29 cellular contexts compared by ENCODE assay signal in the genomic region with DNA sequence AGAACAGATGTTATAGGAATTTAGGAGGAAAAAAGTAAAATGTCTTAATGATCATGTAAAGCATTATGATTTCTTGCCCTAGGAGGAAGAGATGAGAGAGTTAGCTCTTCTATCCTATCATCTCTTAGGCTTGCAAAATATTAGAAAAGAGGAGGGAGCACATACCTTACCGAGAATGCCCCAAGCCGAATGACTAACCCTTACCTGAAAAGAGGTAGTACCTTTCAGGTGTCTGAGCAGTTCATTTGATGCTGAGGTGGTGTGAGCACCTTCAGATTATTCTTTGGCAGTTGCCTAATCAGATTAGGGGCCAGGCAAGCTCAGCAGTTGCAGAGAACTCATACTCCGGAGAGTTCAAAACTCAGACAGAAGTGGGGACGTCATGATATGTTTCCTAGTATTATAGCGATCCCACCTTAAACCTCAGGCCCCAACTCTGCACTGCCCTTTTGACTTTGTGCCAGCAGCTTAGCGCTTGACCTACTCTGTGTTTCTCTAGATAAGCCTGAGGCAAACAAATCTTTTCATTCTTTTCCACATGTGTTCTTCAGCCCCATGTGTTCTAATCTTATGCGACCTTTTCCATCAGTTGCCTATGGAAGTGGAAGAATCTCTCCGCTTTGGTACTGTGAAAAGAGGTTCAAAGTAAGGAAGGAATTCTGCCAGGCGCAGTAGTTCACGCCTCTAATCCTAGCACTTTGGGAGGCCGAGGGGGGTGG. TPM values are rescaled to one million over a fixed set of nuclear protein-coding genes. Genes with fewer than 3 reads are reported as not detected.
DNase-seq lines count a peak whose midpoint lies in the region; ATAC-seq and TF ChIP-seq lines count a peak whose summit lies in the region.
"Had no signal": no experiment of that assay in that cellular context is flagged by ENCODE, and none has a peak within 500 bp of the region (broad histone marks: within the 10 kb centered on the region; RNA-seq: fewer than 3 reads in every experiment).

No MANE protein-coding gene starts in this region.

- TF ChIP-seq CTCF in endothelial cell (IDR thresholded peaks at IDR 0.05; ENCODE audit: unreplicated experiment) = no peak
- TF ChIP-seq CTCF in omental fat pad (IDR thresholded peaks at IDR 0.05) = no peak

- CTCF ChIA-PET in activated CD8-positive, alpha-beta memory T cell treated with anti-CD3 and anti-CD28 coated beads, Interleukin-2, amount 10 ng/mL, durations not matched to agents 7 days and 5 days (lab: Charles Lee) = interaction anchor here (0.7 to 1.9 kb wide), 4 partner anchors 9 to 53 kb away, joined by 3 to 5 read pairs (median 3); no protein-coding TSS in a partner anchor

- no peak for ATAC-seq in activated CD8-positive, alpha-beta memory T cell treated with anti-CD3 and anti-CD28 coated beads, Interleukin-2, amount 10 ng/mL, durations not matched to agents 7 days and 5 days
- no peak for ATAC-seq in GM19035 (IDR thresholded peaks at IDR 0.05; ENCODE audit: unreplicated experiment)
- no peak for ATAC-seq in omental fat pad (ENCODE audit: low FRiP score)
- ATAC-seq: activated T-cell treated with anti-CD3 and anti-CD28 coated beads, Interleukin-2, amount 50 U/mL, for 72 hours; left ventricle myocardium superior; psoas muscle; T-cell; upper lobe of right lung had no signal

- H3K27ac ChIP-seq in muscle layer of colon (ENCODE audit: low read depth, low read length) = peak overlapping the region; percentile 41
- H3K27ac ChIP-seq: KMS-11, psoas muscle, SJSA1, upper lobe of right lung, VCaP had no signal

- no peaks in the 10 kb centered on the region for H3K27me3 Mint-ChIP-seq in activated CD8-positive, alpha-beta memory T cell treated with anti-CD3 and anti-CD28 coated beads, Interleukin-2, amount 10 ng/mL, durations not matched to agents 7 days and 5 days
- peaks cover 11% of the 10 kb centered on the region for H3K27me3 Mint-ChIP-seq in endothelial cell (ENCODE audit: unreplicated experiment)
- H3K27me3 Mint-ChIP-seq: activated CD4-positive, alpha-beta T cell treated with anti-CD3 and anti-CD28 coated beads, Interleukin-2, amount 10 ng/mL, durations not matched to agents 24 days and 14 days; T-cell had no signal

- intact Hi-C loops in cardiac septum (cut with DNase I) = no loop called here

- peaks cover 54% of the 10 kb centered on the region for H3K36me3 Mint-ChIP-seq in activated CD8-positive, alpha-beta memory T cell treated with anti-CD3 and anti-CD28 coated beads, Interleukin-2, amount 10 ng/mL, durations not matched to agents 7 days and 5 days
- H3K36me3 Mint-ChIP-seq in endothelial cell (ENCODE audit: low read depth, unreplicated experiment) = peaks cover 23% of the 10 kb centered on the region

- no peaks in the 10 kb centered on the region for H3K9me3 ChIP-seq in muscle layer of colon (ENCODE audit: low read length)
- H3K9me3 ChIP-seq: psoas muscle, SJSA1, upper lobe of right lung had no signal

- no peak for DNase-seq in activated CD8-positive, alpha-beta memory T cell treated with anti-CD3 and anti-CD28 coated beads, Interleukin-2, amount 10 ng/mL, durations not matched to agents 7 days and 5 days
- DNase-seq in activated CD8-positive, alpha-beta memory T cell treated with anti-CD3 and anti-CD28 coated beads, Interleukin-2, amount 50 U/mL, for 48 hours = no peak
- DNase-seq in endothelial cell (ENCODE audit: low spot score) = no peak
- no peak for DNase-seq in cortex of kidney (lab: John Stamatoyannopoulos, UW)
- no peak for DNase-seq in omental fat pad (ENCODE audit: low spot score)
- no peak for DNase-seq in cardiac septum (ENCODE audit: low spot score)
- DNase-seq: activated CD4-positive, alpha-beta T cell treated with anti-CD3 and anti-CD28 coated beads, Interleukin-2, amount 10 ng/mL, durations not matched to agents 24 days and 14 days; activated naive CD4-positive, alpha-beta T cell treated with anti-CD3 and anti-CD28 coated beads, Interleukin-2, amount 50 U/mL, for 16 hours; activated T-cell treated with anti-CD3 and anti-CD28 coated beads, Interleukin-2, amount 50 U/mL, for 72 hours; AML-193; caudate nucleus; dermis blood vessel endothelial cell; foreskin fibroblast; GF-D8; GOT3; hypothalamus; left ventricle myocardium superior; NCI-H2171; NCI-H510A treated with DMSO at 0.1 percent for 48 hours; NK-92 treated with Interleukin-12 subunit alpha and Interleukin-12 subunit beta, amount 100 ng/mL, for 24 hours; psoas muscle; stimulated activated CD8-positive, alpha-beta memory T cell treated with anti-CD3 and anti-CD28 coated beads, Interleukin-4, amount 100 ng/mL, for 48 hours; T-cell; upper lobe of right lung had no signal

- H3K4me3 ChIP-seq in muscle layer of colon (ENCODE audit: low read depth in 1 of 2, low read length in 2 of 2) = no peak overlapping the region
- H3K4me3 ChIP-seq: psoas muscle, SJSA1, upper lobe of right lung had no signal

- H3K36me3 ChIP-seq in muscle layer of colon (ENCODE audit: insufficient read depth, low read length) = peaks cover 43% of the 10 kb centered on the region

- no peak overlapping the region for H3K4me3 Mint-ChIP-seq in activated CD8-positive, alpha-beta memory T cell treated with anti-CD3 and anti-CD28 coated beads, Interleukin-2, amount 10 ng/mL, durations not matched to agents 7 days and 5 days
- H3K4me3 Mint-ChIP-seq in endothelial cell (ENCODE audit: unreplicated experiment) = no peak overlapping the region
- H3K4me3 Mint-ChIP-seq: activated CD4-positive, alpha-beta T cell treated with anti-CD3 and anti-CD28 coated beads, Interleukin-2, amount 10 ng/mL, durations not matched to agents 24 days and 14 days; activated T-cell treated with anti-CD3 and anti-CD28 coated beads, Interleukin-2, amount 50 U/mL, for 72 hours; T-cell had no signal

- H3K27ac Mint-ChIP-seq in activated CD8-positive, alpha-beta memory T cell treated with anti-CD3 and anti-CD28 coated beads, Interleukin-2, amount 10 ng/mL, durations not matched to agents 7 days and 5 days = peak overlapping the region; percentile 30
- H3K27ac Mint-ChIP-seq in endothelial cell (ENCODE audit: unreplicated experiment) = peak overlapping the region; percentile 75
- H3K27ac Mint-ChIP-seq: activated CD4-positive, alpha-beta T cell treated with anti-CD3 and anti-CD28 coated beads, Interleukin-2, amount 10 ng/mL, durations not matched to agents 24 days and 14 days; activated T-cell treated with anti-CD3 and anti-CD28 coated beads, Interleukin-2, amount 50 U/mL, for 72 hours had no signal

- H3K4me1 Mint-ChIP-seq in activated CD8-positive, alpha-beta memory T cell treated with anti-CD3 and anti-CD28 coated beads, Interleukin-2, amount 10 ng/mL, durations not matched to agents 7 days and 5 days = peaks cover 71% of the 10 kb centered on the region
- H3K4me1 Mint-ChIP-seq in endothelial cell (ENCODE audit: unreplicated experiment) = peaks cover 58% of the 10 kb centered on the region

- peaks cover 82% of the 10 kb centered on the region for H3K4me1 ChIP-seq in muscle layer of colon (ENCODE audit: insufficient read depth, low read length)

- H3K27me3 ChIP-seq in muscle layer of colon (ENCODE audit: control insufficient read depth in 1 of 2, insufficient read depth in 2 of 2, low read length in 2 of 2) = no peaks in the 10 kb centered on the region
- H3K27me3 ChIP-seq: SJSA1, upper lobe of right lung had no signal

- H3K9me3 Mint-ChIP-seq in activated CD8-positive, alpha-beta memory T cell treated with anti-CD3 and anti-CD28 coated beads, Interleukin-2, amount 10 ng/mL, durations not matched to agents 7 days and 5 days (ENCODE audit: low read depth) = no peaks in the 10 kb centered on the region
- H3K9me3 Mint-ChIP-seq in endothelial cell (ENCODE audit: unreplicated experiment) = no peaks in the 10 kb centered on the region
- H3K9me3 Mint-ChIP-seq: activated CD4-positive, alpha-beta T cell treated with anti-CD3 and anti-CD28 coated beads, Interleukin-2, amount 10 ng/mL, durations not matched to agents 24 days and 14 days; activated T-cell treated with anti-CD3 and anti-CD28 coated beads, Interleukin-2, amount 50 U/mL, for 72 hours; T-cell had no signal

- H3K9ac ChIP-seq in muscle layer of colon (ENCODE audit: low read length) = no peak overlapping the region
- H3K9ac ChIP-seq: KMS-11 had no signal

RNA-seq across cellular contexts. Expression of a gene that starts 52.5 kb away (rescaled TPM):
- 100 to 1,000 TPM in 1 of 2 experiments, 10 to 100 TPM in 1; 96.1 to 130 TPM for total RNA-seq in activated CD8-positive, alpha-beta memory T cell treated with anti-CD3 and anti-CD28 coated beads, Interleukin-2, amount 10 ng/mL, durations not matched to agents 7 days and 5 days
- 137 TPM for total RNA-seq in endothelial cell (ENCODE audit: unreplicated experiment)
- 100 to 1,000 TPM in 3 of 4 donors, 10 to 100 TPM in 1; 90.4 to 212 (median 146) TPM for total RNA-seq in omental fat pad
- 227 TPM for total RNA-seq in cardiac septum
